In genomic region chr2:53334610-53335009, GRCh38 we compare ENCODE assay signal across 17 cellular contexts.
"Had no signal": no experiment of that assay in that cellular context is flagged by ENCODE, and none has a peak within 500 bp of the region (broad histone marks: within the 10 kb centered on the region; RNA-seq: fewer than 3 reads in every experiment).

No MANE protein-coding gene starts in this region.

- H3K36me3 ChIP-seq: ascending aorta, breast epithelium, gastrocnemius medialis, heart left ventricle, right atrium auricular region, tibial nerve had no signal

- H3K27me3 ChIP-seq: ascending aorta, breast epithelium, gastrocnemius medialis, heart left ventricle, right atrium auricular region, tibial nerve had no signal

- H3K4me3 ChIP-seq: ascending aorta, breast epithelium, gastrocnemius medialis, heart left ventricle, right atrium auricular region, skin epidermis, tibial nerve had no signal

- DNase-seq: activated CD4-positive, alpha-beta T cell treated with anti-CD3 and anti-CD28 coated beads, Interleukin-2, amount 50 U/mL, for 1 hour; activated CD8-positive, alpha-beta memory T cell treated with anti-CD3 and anti-CD28 coated beads, Interleukin-2, amount 50 U/mL, for 48 hours; activated effector memory CD4-positive, alpha-beta T cell treated with Interleukin-2 at 50 U/mL for 16 hours; activated naive CD4-positive, alpha-beta T cell treated with anti-CD3 and anti-CD28 coated beads, Interleukin-2, amount 10 ng/mL, durations not matched to agents 7 days and 5 days; activated T-cell treated with anti-CD3 and anti-CD28 coated beads, Interleukin-2, amount 50 U/mL, for 48 hours; effector CD4-positive, alpha-beta T cell; gastrocnemius medialis; heart left ventricle; kidney glomerular epithelial cell; nephron progenitor cell; occipital lobe had no signal

- H3K4me1 ChIP-seq: ascending aorta, breast epithelium, gastrocnemius medialis, heart left ventricle, right atrium auricular region, tibial nerve had no signal

- H3K27ac ChIP-seq: ascending aorta, breast epithelium, gastrocnemius medialis, heart left ventricle, right atrium auricular region, skin epidermis, tibial nerve had no signal

- H3K9me3 ChIP-seq: ascending aorta, breast epithelium, gastrocnemius medialis, heart left ventricle, right atrium auricular region, tibial nerve had no signal

- ATAC-seq: gastrocnemius medialis, heart left ventricle had no signal

- FAIRE-seq: urothelium cell line had no signal
